Comparison of ENCODE assay signal across 8 cellular contexts in the genomic region with DNA sequence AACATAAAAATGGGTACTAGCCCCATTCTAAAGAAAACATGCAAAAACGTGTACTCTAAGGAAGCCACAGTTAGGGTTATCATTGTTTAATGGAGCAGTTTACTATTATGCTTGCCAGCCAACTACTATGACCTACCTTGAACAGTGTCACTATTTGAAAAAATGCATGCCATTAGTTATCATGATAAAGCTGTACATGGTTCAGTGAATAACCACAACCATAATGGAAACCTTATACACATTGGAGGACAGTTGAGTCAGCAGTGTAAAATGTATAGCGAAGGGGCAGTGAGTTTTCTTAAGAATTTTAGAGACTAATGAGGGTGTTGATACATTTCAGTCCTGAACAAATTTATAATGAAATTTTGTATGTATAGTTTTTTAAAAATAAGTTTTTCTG.
"Had no signal": no experiment of that assay in that cellular context is flagged by ENCODE, and none has a peak within 500 bp of the region (broad histone marks: within the 10 kb centered on the region; RNA-seq: fewer than 3 reads in every experiment).

No MANE protein-coding gene starts in this region.

- H3K27ac ChIP-seq: HL-60 had no signal

- H3K27me3 Mint-ChIP-seq: IgD-negative memory B cell had no signal

- H3K4me1 Mint-ChIP-seq: IgD-negative memory B cell had no signal

- ATAC-seq: HepG2, K562 had no signal

- H3K36me3 Mint-ChIP-seq: IgD-negative memory B cell had no signal

- H3K4me3 Mint-ChIP-seq: IgD-negative memory B cell had no signal

- FAIRE-seq: HepG2, HTR-8/SVneo, K562 had no signal

- H3K4me3 ChIP-seq: K562 had no signal

- DNase-seq: IMR-90, KBM-7, KG1 had no signal

- H3K27ac Mint-ChIP-seq: IgD-negative memory B cell had no signal
